ENCODE assay signal across 8 cellular contexts in the genomic region with DNA sequence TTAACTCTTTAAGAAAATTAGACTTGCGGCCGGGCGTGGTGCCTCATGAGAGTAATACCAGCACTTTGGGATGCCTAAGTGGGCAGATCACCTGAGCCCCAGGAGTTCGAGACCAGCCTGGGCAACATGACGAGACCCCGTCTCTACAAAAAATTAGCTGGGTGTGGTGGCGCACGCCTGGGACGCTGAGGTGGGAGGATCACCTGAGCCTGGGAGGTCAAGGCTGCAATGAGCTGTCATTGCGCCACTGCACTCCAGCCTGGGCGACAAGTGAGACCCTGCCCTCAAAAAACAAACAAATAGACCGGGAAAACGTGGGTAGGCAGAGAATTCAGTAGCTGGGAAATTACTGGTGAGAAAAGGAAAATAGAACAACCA.
DNase-seq lines count a peak whose midpoint lies in the region; ATAC-seq and TF ChIP-seq lines count a peak whose summit lies in the region.

No MANE protein-coding gene starts in this region.

- H3K36me3 ChIP-seq in Loucy (ENCODE audit: insufficient read depth, low read length): peaks cover 5% of the 10 kb centered on the region; the same call in 1 of the 2 replicates

- H3K4me3 ChIP-seq in AG09309 (ENCODE audit: control insufficient read depth, low read depth, low read length) (peak overlapping the region; percentile 100), Loucy (ENCODE audit: low read length, poor library complexity, severe bottlenecking) (peak overlapping the region; percentile 95), coronary artery (peak overlapping the region; percentile 83)

- DNase-seq in AG09309 (ENCODE audit: low read depth) (no peak), coronary artery (ENCODE audit: low spot score) (no peak), germinal center (ENCODE audit: low spot score) (no peak), OCI-M1 (lab: John Stamatoyannopoulos, UW) (no peak)

- no peak for ATAC-seq in HG03442 (IDR thresholded peaks at IDR 0.05; ENCODE audit: unreplicated experiment)
- ATAC-seq in GM18873 (IDR thresholded peaks at IDR 0.05; ENCODE audit: low FRiP score, unreplicated experiment): no peak

- peak overlapping the region; percentile 99 for H3K4me2 ChIP-seq in Loucy (ENCODE audit: low read depth, low read length, poor library complexity, severe bottlenecking)

- H3K9me3 Mint-ChIP-seq in nephron: no peaks in the 10 kb centered on the region

- peaks cover 12% of the 10 kb centered on the region for H3K36me3 Mint-ChIP-seq in nephron (ENCODE audit: low read depth)

- H3K4me3 Mint-ChIP-seq in nephron: peak overlapping the region; percentile 99 to 100 (median 100)

- peaks cover 38% of the 10 kb centered on the region for H3K27me3 ChIP-seq in Loucy (ENCODE audit: insufficient read depth, low read length, poor library complexity, severe bottlenecking)

- no peaks in the 10 kb centered on the region for H3K9me3 ChIP-seq in Loucy (ENCODE audit: insufficient read depth, low read depth, low read length)

- no peaks in the 10 kb centered on the region for H3K9me2 ChIP-seq in Loucy (replicated peaks; ENCODE audit: low read depth, low read length)

- H3K27me3 Mint-ChIP-seq in nephron (ENCODE audit: low read depth): peaks cover 4% of the 10 kb centered on the region

- peak overlapping the region; percentile 97 for H2AFZ ChIP-seq in Loucy (ENCODE audit: low read length)

- peaks cover 32% of the 10 kb centered on the region for H3K4me1 Mint-ChIP-seq in nephron

- peak overlapping the region; percentile 95 for H3K9ac ChIP-seq in Loucy (ENCODE audit: low read depth, low read length, poor library complexity, severe bottlenecking)

- no peaks in the 10 kb centered on the region for H3F3A ChIP-seq in Loucy (ENCODE audit: low read depth)

- H3K27ac Mint-ChIP-seq in nephron: peak overlapping the region; percentile 88 to 99 (median 97)

- H3K4me1 ChIP-seq in Loucy (ENCODE audit: insufficient read depth, low read length, poor library complexity, severe bottlenecking): peaks cover 40% of the 10 kb centered on the region

- H4K20me1 ChIP-seq in Loucy (ENCODE audit: insufficient read depth, low read length, poor library complexity, severe bottlenecking): peaks cover 33% of the 10 kb centered on the region

- H3K27ac ChIP-seq in coronary artery: no peak overlapping the region

- H3K79me2 ChIP-seq in Loucy (ENCODE audit: insufficient read depth, low read length): peaks cover 49% of the 10 kb centered on the region

- TF ChIP-seq CTCF in AG09309 (IDR thresholded peaks at IDR 0.05; ENCODE audit: control insufficient read depth, insufficient read depth, low read depth, low read length, missing control alignments) (no peak), Loucy (conservative IDR thresholded peaks at IDR 0.05; ENCODE audit: low read length) (no peak), coronary artery (IDR thresholded peaks at IDR 0.05) (no peak), nephron (IDR thresholded peaks at IDR 0.05; ENCODE audit: unreplicated experiment in 3 of 3) (no peak)
